Comparison of ENCODE assay signal across 1 cellular context in genomic region chr13:67052550-67053237, GRCh38.
TF ChIP-seq lines count a peak whose summit lies in the region.

No MANE protein-coding gene starts in this region.

TF ChIP-seq in GM23338, 12 proteins besides CTCF, POLR2A, EP300 and RAD21 (continued from another document):
- TF ChIP-seq ZNF462 (CRISPR knock-in tag; IDR thresholded peaks at IDR 0.05) = no peak
- no peak for TF ChIP-seq NANOG (IDR thresholded peaks at IDR 0.05; ENCODE audit: borderline replicate concordance)
- no peak for TF ChIP-seq ETS1 (IDR thresholded peaks at IDR 0.05)
- TF ChIP-seq JUNB (IDR thresholded peaks at IDR 0.05; ENCODE audit: unreplicated experiment) = no peak
- no peak for TF ChIP-seq STAT1 (IDR thresholded peaks at IDR 0.05; ENCODE audit: unreplicated experiment)
- TF ChIP-seq ZNF114 (CRISPR knock-in tag; IDR thresholded peaks at IDR 0.05) = no peak
- TF ChIP-seq CREB1 (CRISPR knock-in tag; IDR thresholded peaks at IDR 0.05; ENCODE audit: low read depth) = no peak
- TF ChIP-seq REST (IDR thresholded peaks at IDR 0.05; ENCODE audit: unreplicated experiment) = no peak
- TF ChIP-seq EZH2 (IDR thresholded peaks at IDR 0.05; ENCODE audit: low read depth, unreplicated experiment) = no peak
